Comparison of ENCODE assay signal across 16 cellular contexts in genomic region chr11:134724106-134724778, GRCh38.
DNase-seq lines count a peak whose midpoint lies in the region; ATAC-seq and TF ChIP-seq lines count a peak whose summit lies in the region.
"Had no signal": no experiment of that assay in that cellular context is flagged by ENCODE, and none has a peak within 500 bp of the region (broad histone marks: within the 10 kb centered on the region; RNA-seq: fewer than 3 reads in every experiment).

No MANE protein-coding gene starts in this region.

- no peak overlapping the region for H3K27ac ChIP-seq in BLaER1 treated with 17β-estradiol and CSF1 and Interleukin-3, amounts not matched to agents 10 nM and 100 nM
- H3K27ac ChIP-seq in KOPT-K1 (ENCODE audit: low read depth, low read length, poor library complexity, severe bottlenecking) (peak overlapping the region; percentile 80), endodermal cell (ENCODE audit: low read depth, low read length) (no peak overlapping the region), spleen (no peak overlapping the region)
- H3K27ac ChIP-seq: C4-2B, KMS-11 had no signal

- no peak for DNase-seq in endodermal cell
- peak; percentile 50 for DNase-seq in spleen
- DNase-seq in NCI-H524 treated with DMSO at 0.1 percent for 48 hours (lab: John Stamatoyannopoulos, UW): no peak
- DNase-seq: ACHN; CD4-positive, alpha-beta memory T cell; COR-L47; DMS153; GDM1 had no signal

- H3K9me3 ChIP-seq in BLaER1 treated with 17β-estradiol and CSF1 and Interleukin-3, amounts not matched to agents 10 nM and 100 nM (replicated peaks in 1 of 11): peaks cover 0 to 2% (median 0%) of the 10 kb centered on the region in 11 experiments; a peak in 1 of 22 replicates
- H3K9me3 ChIP-seq in KOPT-K1 (ENCODE audit: insufficient read depth, low read length, poor library complexity, severe bottlenecking) (peaks cover 10% of the 10 kb centered on the region), endodermal cell (ENCODE audit: control insufficient read depth, low read length) (no peaks in the 10 kb centered on the region), spleen (peaks cover 0 to 3% (median 0%) of the 10 kb centered on the region in 8 donors)

- peaks cover 0 to 25% (median 13%) of the 10 kb centered on the region in 10 experiments; a peak in 13 of 20 replicates for H3K4me1 ChIP-seq in BLaER1 treated with 17β-estradiol and CSF1 and Interleukin-3, amounts not matched to agents 10 nM and 100 nM
- H3K4me1 ChIP-seq in endodermal cell (ENCODE audit: control insufficient read depth, insufficient read depth, low read length) (no peaks in the 10 kb centered on the region), spleen (no peaks in the 10 kb centered on the region)

- no peaks in the 10 kb centered on the region for H3K36me3 ChIP-seq in BLaER1 treated with 17β-estradiol and CSF1 and Interleukin-3, amounts not matched to agents 10 nM and 100 nM
- no peaks in the 10 kb centered on the region for H3K36me3 ChIP-seq in KOPT-K1 (ENCODE audit: insufficient read depth, low read length)
- H3K36me3 ChIP-seq in endodermal cell (ENCODE audit: control insufficient read depth, insufficient read depth, low read length): no peaks in the 10 kb centered on the region
- no peaks in the 10 kb centered on the region for H3K36me3 ChIP-seq in spleen

- TF ChIP-seq CTCF in endodermal cell (conservative IDR thresholded peaks at IDR 0.05) (peak; percentile 16), spleen (IDR thresholded peaks at IDR 0.05 in 8 of 11, conservative IDR thresholded peaks at IDR 0.05 in 3 of 11) (no peak)

- peak overlapping the region in 8 of 11 experiments; percentile 2 to 54 (median 36); a peak in 13 of 22 replicates for H3K4me2 ChIP-seq in BLaER1 treated with 17β-estradiol and CSF1 and Interleukin-3, amounts not matched to agents 10 nM and 100 nM
- H3K4me2 ChIP-seq: KMS-11 had no signal

- no peaks in the 10 kb centered on the region for H3K36me3 Mint-ChIP-seq in endodermal cell (ENCODE audit: low read depth)
- H3K36me3 Mint-ChIP-seq in activated T-helper 17 cell treated with anti-CD3 and anti-CD28 coated beads, Interleukin-2, amount 50 U/mL, for 72 hours (ENCODE audit: low read depth): no peaks in the 10 kb centered on the region
- H3K36me3 Mint-ChIP-seq: CD4-positive, alpha-beta memory T cell had no signal

- H3K27ac Mint-ChIP-seq in endodermal cell: no peak overlapping the region
- H3K27ac Mint-ChIP-seq in activated T-helper 17 cell treated with anti-CD3 and anti-CD28 coated beads, Interleukin-2, amount 50 U/mL, for 72 hours: no peak overlapping the region
- H3K27ac Mint-ChIP-seq: CD4-positive, alpha-beta memory T cell; IgD-negative memory B cell had no signal

- H3K4me1 Mint-ChIP-seq in endodermal cell: peaks cover 23% of the 10 kb centered on the region
- no peaks in the 10 kb centered on the region for H3K4me1 Mint-ChIP-seq in activated T-helper 17 cell treated with anti-CD3 and anti-CD28 coated beads, Interleukin-2, amount 50 U/mL, for 72 hours
- H3K4me1 Mint-ChIP-seq: CD4-positive, alpha-beta memory T cell; IgD-negative memory B cell had no signal

- peaks cover 20% of the 10 kb centered on the region for H3K27me3 Mint-ChIP-seq in endodermal cell (ENCODE audit: insufficient read depth)
- peaks cover 30% of the 10 kb centered on the region for H3K27me3 Mint-ChIP-seq in activated T-helper 17 cell treated with anti-CD3 and anti-CD28 coated beads, Interleukin-2, amount 50 U/mL, for 72 hours

- 93 to 95% methylated on average over 10 to 12 of the region's 12 CpGs for WGBS in endodermal cell (ENCODE audit: insufficient coverage in 1 of 2, insufficient read length in 1 of 2), 2 experiments
- WGBS in spleen, 5 donors: 65 to 81% (median 76%) methylated on average over 11 to 12 of the region's 12 CpGs

- no peak overlapping the region for H3K4me3 Mint-ChIP-seq in endodermal cell
- no peak overlapping the region for H3K4me3 Mint-ChIP-seq in activated T-helper 17 cell treated with anti-CD3 and anti-CD28 coated beads, Interleukin-2, amount 50 U/mL, for 72 hours
- H3K4me3 Mint-ChIP-seq: CD4-positive, alpha-beta memory T cell; IgD-negative memory B cell had no signal

- H3K27me3 ChIP-seq in BLaER1 treated with 17β-estradiol and CSF1 and Interleukin-3, amounts not matched to agents 10 nM and 100 nM: no peaks in the 10 kb centered on the region
- H3K27me3 ChIP-seq in endodermal cell (ENCODE audit: control insufficient read depth, insufficient read depth, low read length, poor library complexity, severe bottlenecking): no peaks in the 10 kb centered on the region
- peaks cover 0 to 41% (median 0%) of the 10 kb centered on the region in 7 donors for H3K27me3 ChIP-seq in spleen (replicated peaks in 1 of 7)

- H4K20me1 ChIP-seq in BLaER1 treated with 17β-estradiol and CSF1 and Interleukin-3, amounts not matched to agents 10 nM and 100 nM: no peaks in the 10 kb centered on the region

- no peak for ATAC-seq in GM19035 (IDR thresholded peaks at IDR 0.05; ENCODE audit: unreplicated experiment)
- ATAC-seq in activated T-helper 17 cell treated with anti-CD3 and anti-CD28 coated beads, Interleukin-2, amount 50 U/mL, for 72 hours (replicated peaks): no peak
- ATAC-seq: HCT116 had no signal

- H3K9me3 Mint-ChIP-seq in endodermal cell: peaks cover 3% of the 10 kb centered on the region
- H3K9me3 Mint-ChIP-seq in activated T-helper 17 cell treated with anti-CD3 and anti-CD28 coated beads, Interleukin-2, amount 50 U/mL, for 72 hours: no peaks in the 10 kb centered on the region

- no peak for TF ChIP-seq POLR2A in spleen (IDR thresholded peaks at IDR 0.05)

- H3K9ac ChIP-seq in BLaER1 treated with 17β-estradiol and CSF1 and Interleukin-3, amounts not matched to agents 10 nM and 100 nM: no peak overlapping the region
- H3K9ac ChIP-seq in endodermal cell (ENCODE audit: extremely low read depth, low read length, poor library complexity, severe bottlenecking): no peak overlapping the region
- H3K9ac ChIP-seq: KMS-11 had no signal

- H3K4me3 ChIP-seq in BLaER1 treated with 17β-estradiol and CSF1 and Interleukin-3, amounts not matched to agents 10 nM and 100 nM: no peak overlapping the region
- H3K4me3 ChIP-seq in endodermal cell (ENCODE audit: low read length) (no peak overlapping the region), spleen (no peak overlapping the region)

- intact Hi-C loops in spleen (cut with DNase I; ENCODE audit: low total_unique reads): no loop called here
